ENCODE assay signal across 9 cellular contexts in genomic region chr1:22188914-22189313, GRCh38. TPM values are rescaled to one million over a fixed set of nuclear protein-coding genes. Genes with fewer than 3 reads are reported as not detected.
"Had no signal": no experiment of that assay in that cellular context is flagged by ENCODE, and none has a peak within 500 bp of the region (broad histone marks: within the 10 kb centered on the region; RNA-seq: fewer than 3 reads in every experiment).

No MANE protein-coding gene starts in this region.

- H3K27ac Mint-ChIP-seq: GM23338, HFFc6 had no signal

- H3K4me2 ChIP-seq: GM23338 had no signal

- H3K4me1 ChIP-seq: HAP-1 had no signal

- H3K4me3 Mint-ChIP-seq: GM23338, HFFc6 had no signal

- H3K9me3 ChIP-seq: HAP-1 had no signal

- DNase-seq: H7, HFFc6, IMR-90, KBM-7 had no signal

- H3K9me3 Mint-ChIP-seq: GM23338, HFFc6 had no signal

- H2AFZ ChIP-seq: GM23338 had no signal

- H3K27ac ChIP-seq: HL-60 had no signal

- FAIRE-seq: H1 had no signal

- H3K4me3 ChIP-seq: GM23338, HAP-1 had no signal

- H3K36me3 ChIP-seq: HAP-1 had no signal

- ATAC-seq: GM23338, HCT116 had no signal

RNA-seq across cellular contexts. Expression of gene WNT4, which starts 46.0 kb away (rescaled TPM):
- total RNA-seq: HFFc6, IMR-90 had no signal
- polyA plus RNA-seq: IMR-90 had no signal
